27 cellular contexts compared by ENCODE assay signal in genomic region chr21:42112223-42112622, GRCh38. TPM values are rescaled to one million over a fixed set of nuclear protein-coding genes. Genes with fewer than 3 reads are reported as not detected.
DNase-seq lines count a peak whose midpoint lies in the region; ATAC-seq, FAIRE-seq and TF ChIP-seq lines count a peak whose summit lies in the region.
"Had no signal": no experiment of that assay in that cellular context is flagged by ENCODE, and none has a peak within 500 bp of the region (broad histone marks: within the 10 kb centered on the region; RNA-seq: fewer than 3 reads in every experiment).

No MANE protein-coding gene starts in this region.

- no peak for ATAC-seq in GM12878
- no peak for ATAC-seq in GM18858 (IDR thresholded peaks at IDR 0.05; ENCODE audit: unreplicated experiment)
- no peak for ATAC-seq in activated CD8-positive, alpha-beta T cell treated with anti-CD3 and anti-CD28 coated beads for 36 hours
- ATAC-seq: HCT116, PC-3 had no signal

- peaks cover 8% of the 10 kb centered on the region for H3K4me1 Mint-ChIP-seq in activated CD8-positive, alpha-beta T cell treated with anti-CD3 and anti-CD28 coated beads for 36 hours (ENCODE audit: low read depth)

- in situ Hi-C loops in GM12878 (cut with MboI): loop anchor here (5.0 kb wide), 2 partner anchors 290 to 500 kb away; no protein-coding TSS in a partner anchor

- TF ChIP-seq CTCF in GM12878 (IDR thresholded peaks at IDR 0.05 in 2 of 3, conservative IDR thresholded peaks at IDR 0.05 in 1 of 3; ENCODE audit: control insufficient read depth in 2 of 3, extremely low read depth in 1 of 3, insufficient read depth in 1 of 3, low read depth in 3 of 3, low read length in 3 of 3): no peak
- no peak for TF ChIP-seq CTCF in kidney (IDR thresholded peaks at IDR 0.05; ENCODE audit: borderline replicate concordance, extremely low read depth, insufficient read depth)
- TF ChIP-seq CTCF in smooth muscle cell (IDR thresholded peaks at IDR 0.05; ENCODE audit: borderline replicate concordance, insufficient read depth, poor library complexity, severe bottlenecking): no peak
- no peak for TF ChIP-seq CTCF in activated CD8-positive, alpha-beta T cell treated with anti-CD3 and anti-CD28 coated beads for 36 hours (IDR thresholded peaks at IDR 0.05)

- no peak overlapping the region for H2AFZ ChIP-seq in GM12878 (ENCODE audit: control insufficient read depth, low read depth, low read length)
- H2AFZ ChIP-seq in smooth muscle cell (ENCODE audit: low read depth): no peak overlapping the region

- no peaks in the 10 kb centered on the region for H3K9me3 ChIP-seq in BLaER1
- no peaks in the 10 kb centered on the region for H3K9me3 ChIP-seq in GM12878 (replicated peaks; ENCODE audit: control insufficient read depth, insufficient read depth, low read length)
- H3K9me3 ChIP-seq in kidney (ENCODE audit: control insufficient read depth in 1 of 2, low read length in 2 of 2): no peaks in the 10 kb centered on the region
- no peaks in the 10 kb centered on the region for H3K9me3 ChIP-seq in smooth muscle cell (replicated peaks; ENCODE audit: low read depth)
- H3K9me3 ChIP-seq: BE2C had no signal

- RAD21 ChIA-PET in GM12878 (lab: Charles Lee; ENCODE audit: unreplicated experiment): interaction anchor here (0.8 to 2.4 kb wide), 2 partner anchors 73 to 295 kb away, joined by 3 to 10 read pairs; no protein-coding TSS in a partner anchor

- intact Hi-C loops in GM12878 (cut with micrococcal nuclease; ENCODE audit: unreplicated experiment) (loop anchor here (10.0 kb wide), 1 partner anchor 187 kb away; no protein-coding TSS in a partner anchor), kidney (cut with DNase I) (loop anchor here (10.0 kb wide), 1 partner anchor 287 kb away; no protein-coding TSS in a partner anchor)
- intact Hi-C loops in activated CD8-positive, alpha-beta T cell treated with anti-CD3 and anti-CD28 coated beads for 36 hours (cut with micrococcal nuclease): no loop called here

- no TSS peak for BruUV-seq in GM12878 (replicated peaks; lab: Mats Ljungman, UMichigan)

- CTCF ChIA-PET in GM12878 (lab: Yijun Ruan, JAX): interaction anchor here (0.6 to 3.9 kb wide), 7 partner anchors 8 to 295 kb away, joined by 3 to 15 read pairs (median 3); no protein-coding TSS in a partner anchor
- CTCF ChIA-PET in activated CD8-positive, alpha-beta T cell treated with anti-CD3 and anti-CD28 coated beads for 36 hours (lab: Charles Lee): interaction anchor here (0.6 to 1.7 kb wide), 4 partner anchors 33 to 296 kb away, joined by 3 to 7 read pairs (median 4); no protein-coding TSS in a partner anchor

- FAIRE-seq in GM12878 (lab: Jason Lieb, UNC): no peak
- FAIRE-seq in kidney (lab: Jason Lieb, UNC): no peak
- FAIRE-seq: GM19239 had no signal

- no peak for TF ChIP-seq RAD21 in GM12878 (IDR thresholded peaks at IDR 0.05; ENCODE audit: insufficient read depth, low read depth, low read length)

- DNase-seq in LHCN-M2 (ENCODE audit: low read depth) (peak; percentile 56), GM12878 (ENCODE audit: low read depth, low spot score) (no peak), kidney (peak; percentile 10), smooth muscle cell (lab: John Stamatoyannopoulos, UW; ENCODE audit: unreplicated experiment) (no peak), mesenteric fat pad (ENCODE audit: low spot score) (no peak)
- DNase-seq in activated CD8-positive, alpha-beta T cell treated with anti-CD3 and anti-CD28 coated beads for 36 hours: no peak
- DNase-seq: 8988T; ACHN; BE2C; CD4-positive, CD25-positive, alpha-beta regulatory T cell; DMS53; NCI-H2171; NCI-H524; NCI-H774; Right ventricle myocardium superior had no signal

- H3F3A ChIP-seq in smooth muscle cell (ENCODE audit: low read depth): no peaks in the 10 kb centered on the region

- H3K27me3 ChIP-seq in BLaER1 (no peaks in the 10 kb centered on the region), GM12878 (replicated peaks in 1 of 2; ENCODE audit: control insufficient read depth in 2 of 2, insufficient read depth in 2 of 2, low read length in 1 of 2) (peaks cover 0 to 2% of the 10 kb centered on the region in 2 experiments; a peak in 2 of 4 replicates), smooth muscle cell (ENCODE audit: low read depth) (no peaks in the 10 kb centered on the region)

- H3K27ac ChIP-seq in BLaER1: no peak overlapping the region
- H3K27ac ChIP-seq in GM12878 (ENCODE audit: control insufficient read depth, insufficient read depth): no peak overlapping the region
- H3K27ac ChIP-seq in kidney (ENCODE audit: low read depth in 2 of 2, low read length in 2 of 2): no peak overlapping the region
- no peak overlapping the region for H3K27ac ChIP-seq in smooth muscle cell (ENCODE audit: low read depth)
- H3K27ac ChIP-seq: HL-60 had no signal

- no peak overlapping the region for H3K27ac Mint-ChIP-seq in activated CD8-positive, alpha-beta T cell treated with anti-CD3 and anti-CD28 coated beads for 36 hours
- H3K27ac Mint-ChIP-seq: IgD-negative memory B cell had no signal

- POLR2A ChIA-PET in GM12878 (lab: Charles Lee): interaction anchor here (0.6 to 1.0 kb wide), 2 partner anchors 149 to 234 kb away, joined by 3 to 5 read pairs; no protein-coding TSS in a partner anchor
- POLR2A ChIA-PET in activated CD8-positive, alpha-beta T cell treated with anti-CD3 and anti-CD28 coated beads for 36 hours (lab: Charles Lee): interaction anchor here (0.7 kb wide), 1 partner anchor 235 kb away, joined by 3 read pairs; no protein-coding TSS in a partner anchor

- H3K9ac ChIP-seq in BLaER1 (no peak overlapping the region), GM12878 (ENCODE audit: control insufficient read depth, insufficient read depth, low read length) (no peak overlapping the region), kidney (ENCODE audit: low read length in 2 of 2) (no peak overlapping the region), smooth muscle cell (ENCODE audit: low read depth) (no peak overlapping the region)

- H3K36me3 Mint-ChIP-seq in activated CD8-positive, alpha-beta T cell treated with anti-CD3 and anti-CD28 coated beads for 36 hours (ENCODE audit: low read depth): no peaks in the 10 kb centered on the region
- H3K36me3 Mint-ChIP-seq: CD4-positive, CD25-positive, alpha-beta regulatory T cell; IgD-negative memory B cell had no signal

- no peak for TF ChIP-seq EP300 in GM12878 (IDR thresholded peaks at IDR 0.05; ENCODE audit: borderline replicate concordance in 1 of 2, control insufficient read depth in 1 of 2, low read depth in 2 of 2, low read length in 2 of 2)

- peaks cover 7% of the 10 kb centered on the region for H3K27me3 Mint-ChIP-seq in activated CD8-positive, alpha-beta T cell treated with anti-CD3 and anti-CD28 coated beads for 36 hours

- peaks cover 91% of the 10 kb centered on the region for H3K4me1 ChIP-seq in BLaER1
- peaks cover 21% of the 10 kb centered on the region for H3K4me1 ChIP-seq in GM12878 (ENCODE audit: control insufficient read depth, insufficient read depth, low read length)
- peaks cover 0 to 2% of the 10 kb centered on the region in 2 donors for H3K4me1 ChIP-seq in kidney (ENCODE audit: control insufficient read depth in 1 of 2, insufficient read depth in 1 of 2, low read depth in 1 of 2, low read length in 2 of 2)
- no peaks in the 10 kb centered on the region for H3K4me1 ChIP-seq in smooth muscle cell (ENCODE audit: low read depth)
- H3K4me1 ChIP-seq: BE2C had no signal

- H3K4me3 Mint-ChIP-seq in activated CD8-positive, alpha-beta T cell treated with anti-CD3 and anti-CD28 coated beads for 36 hours: no peak overlapping the region
- H3K4me3 Mint-ChIP-seq: CD4-positive, CD25-positive, alpha-beta regulatory T cell; IgD-negative memory B cell had no signal

- no peak for TF ChIP-seq POLR2A in GM12878 (IDR thresholded peaks at IDR 0.05; ENCODE audit: low read depth, low read length)

- H3K4me3 ChIP-seq in BLaER1 (no peak overlapping the region), GM12878 (no peak overlapping the region), kidney (ENCODE audit: low read length in 2 of 2) (no peak overlapping the region), smooth muscle cell (no peak overlapping the region)

- WGBS in GM12878 (ENCODE audit: insufficient coverage, insufficient replicate concordance, low lambda C conversion rate, missing lambda C conversion rate): 54% methylated on average over 1 of the region's 1 CpG
- WGBS in smooth muscle cell (ENCODE audit: low lambda C conversion rate): 100% methylated on average over 1 of the region's 1 CpG

- H3K4me2 ChIP-seq in BLaER1 (peak overlapping the region; percentile 98), GM12878 (ENCODE audit: control insufficient read depth, insufficient read depth) (no peak overlapping the region), smooth muscle cell (no peak overlapping the region)

- no peaks in the 10 kb centered on the region for H3K36me3 ChIP-seq in BLaER1
- no peaks in the 10 kb centered on the region for H3K36me3 ChIP-seq in GM12878 (ENCODE audit: control insufficient read depth in 2 of 2, insufficient read depth in 2 of 2, low read length in 1 of 2)
- no peaks in the 10 kb centered on the region for H3K36me3 ChIP-seq in kidney (ENCODE audit: control insufficient read depth in 1 of 2, insufficient read depth in 2 of 2, low read length in 2 of 2)
- H3K36me3 ChIP-seq in smooth muscle cell (ENCODE audit: low read depth): no peaks in the 10 kb centered on the region
- H3K36me3 ChIP-seq: BE2C had no signal

- no peaks in the 10 kb centered on the region for H3K79me2 ChIP-seq in GM12878 (ENCODE audit: control insufficient read depth, insufficient read depth, low read length)
- no peaks in the 10 kb centered on the region for H3K79me2 ChIP-seq in smooth muscle cell (ENCODE audit: low read depth)

- H4K20me1 ChIP-seq in BLaER1 (no peaks in the 10 kb centered on the region), GM12878 (ENCODE audit: control insufficient read depth, insufficient read depth) (no peaks in the 10 kb centered on the region), smooth muscle cell (ENCODE audit: low read depth) (no peaks in the 10 kb centered on the region)

- H3K9me3 Mint-ChIP-seq in activated CD8-positive, alpha-beta T cell treated with anti-CD3 and anti-CD28 coated beads for 36 hours: no peaks in the 10 kb centered on the region
- H3K9me3 Mint-ChIP-seq: CD4-positive, CD25-positive, alpha-beta regulatory T cell; IgD-negative memory B cell had no signal

- SMC1A ChIA-PET in GM12878 (lab: Charles Lee; ENCODE audit: uncharacterized antibody, unreplicated experiment): interaction anchor here (0.6 to 2.0 kb wide), 4 partner anchors 16 to 295 kb away, joined by 3 to 8 read pairs (median 3); no protein-coding TSS in a partner anchor

RNA-seq across cellular contexts. Expression of gene UMODL1, which starts 41.1 kb away (rescaled TPM):
- total RNA-seq in LHCN-M2 (2014; rRNA removed) (not detected in 2 replicates), GM12878 (2014; rRNA removed) (0.11 TPM in 1 of 2 replicates, not detected in the other), GM12878 (2014; rRNA removed; fragmentation: Illumina TruSeq; extraction: Trizol) (not detected in 2 replicates), GM12878 (2021) (0.05 TPM in 1 of 2 replicates, not detected in the other), kidney (not detected), smooth muscle cell (not detected in 2 replicates), mesenteric fat pad (not detected)
- polyA plus RNA-seq in LHCN-M2 (2012): not detected
- total RNA-seq in GM12878 (2013; cell fraction: nucleolus; rRNA removed): 0.51 and 0.65 TPM in 2 replicates
- not detected for polyA plus RNA-seq in GM12878 (2011; ENCODE audit: low read depth)
- polyA plus RNA-seq in GM12878 (2011; rRNA removed) (0.03 and 0.10 TPM in 2 replicates), GM12878 (2014; fragmentation: Illumina TruSeq; extraction: Trizol) (0.01 TPM in 1 of 2 replicates, not detected in the other), GM12878 (2014; fragmentation: Nextera tagmentation; extraction: Ambion mirVana) (not detected), GM12878 (2014; rRNA removed) (0.03 TPM in 1 of 2 replicates, not detected in the other), GM12878 (2016; fragmentation: Nextera tagmentation; extraction: Ambion mirVana) (not detected), kidney (ENCODE audit: insufficient read depth, low read depth, low replicate concordance) (0.39 TPM), smooth muscle cell (0.14 TPM in 1 of 2 replicates, not detected in the other)
- polyA plus RNA-seq in GM12878 (2011; cell fraction: cytosol; rRNA removed): 0.01 and 0.08 TPM in 2 replicates
- 0.09 and 0.13 TPM in 2 replicates for polyA plus RNA-seq in GM12878 (2011; cell fraction: nucleus; rRNA removed)
- 0.11 TPM in 1 of 2 replicates, not detected in the other for polyA plus RNA-seq in GM12878 (2012)
- not detected in 2 replicates for polyA minus RNA-seq in GM12878 (2011; rRNA and poly(A)+ RNA removed)
- polyA minus RNA-seq in GM12878 (2011; cell fraction: cytosol; rRNA and poly(A)+ RNA removed): not detected in 2 replicates
- polyA minus RNA-seq in GM12878 (2011; cell fraction: nucleus; rRNA and poly(A)+ RNA removed): not detected in 2 replicates
- not detected for total RNA-seq in activated CD8-positive, alpha-beta T cell treated with anti-CD3 and anti-CD28 coated beads for 36 hours
- total RNA-seq: G401, H4, M059J, PC-3, RPMI7951, SK-MEL-5 had no signal

Comparison
In these comparisons a context has a peak if more than half of its experiments do, and no peak if none do; other contexts are left out.
1. DNase-seq: peak in LHCN-M2 (single experiment) and kidney (single experiment); none in GM12878 (single experiment), smooth muscle cell (single experiment), mesenteric fat pad (single experiment) and activated CD8-positive, alpha-beta T cell treated with anti-CD3 and anti-CD28 coated beads for 36 hours (single experiment).